9 cellular contexts compared by ENCODE assay signal in the genomic region with DNA sequence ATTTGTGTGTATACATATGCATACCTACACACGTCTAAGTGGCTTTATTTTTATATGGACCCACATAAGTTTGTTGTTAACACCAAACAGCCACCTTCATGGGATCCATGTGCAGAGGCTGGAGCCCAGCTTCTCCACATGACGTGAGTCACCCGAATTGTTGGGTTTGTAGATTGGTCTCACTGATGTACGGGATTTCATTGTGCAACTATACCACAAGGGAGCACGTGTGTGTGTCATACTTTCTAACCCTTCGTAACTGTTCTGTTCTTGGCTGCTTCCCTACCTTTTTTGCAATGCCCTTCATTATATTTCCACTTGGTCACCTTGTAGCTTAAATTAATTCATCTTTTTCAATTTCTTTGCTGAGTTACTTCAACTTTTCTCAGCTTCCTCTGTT. TPM values are rescaled to one million over a fixed set of nuclear protein-coding genes. Genes with fewer than 3 reads are reported as not detected.
DNase-seq lines count a peak whose midpoint lies in the region; TF ChIP-seq lines count a peak whose summit lies in the region.
"Had no signal": no experiment of that assay in that cellular context is flagged by ENCODE, and none has a peak within 500 bp of the region (broad histone marks: within the 10 kb centered on the region; RNA-seq: fewer than 3 reads in every experiment).

No MANE protein-coding gene starts in this region.

- in situ Hi-C loops in HAP-1 (cut with MboI; ENCODE audit: low sequenced_read_pairs): loop anchor here (5.0 kb wide), 1 partner anchor 228 kb away; no protein-coding TSS in a partner anchor

- no peaks in the 10 kb centered on the region for H3K9me2 ChIP-seq in hepatocyte (replicated peaks; ENCODE audit: insufficient read depth)

- DNase-seq in GM04503 (ENCODE audit: low read depth): peak; percentile 86
- DNase-seq in NOMO-1 treated with dmso at 0.1 percent for 144 hours (lab: John Stamatoyannopoulos, UW; ENCODE audit: unreplicated experiment): peak; percentile 63
- peak; percentile 84 for DNase-seq in epithelial cell of esophagus (ENCODE audit: low read depth)
- peak; percentile 60 for DNase-seq in renal cortical epithelial cell (ENCODE audit: low read depth)
- DNase-seq in T-helper 1 cell: no peak
- no peak for DNase-seq in HAP-1 (ENCODE audit: low spot score in 2 of 2)
- no peak for DNase-seq in hepatocyte (ENCODE audit: low spot score)
- DNase-seq: NCI-H526 had no signal

- H2AFZ ChIP-seq in hepatocyte: no peak overlapping the region

- no peak overlapping the region for H3K4me2 ChIP-seq in hepatocyte
- H3K4me2 ChIP-seq: KMS-11 had no signal

- H3K79me2 ChIP-seq in hepatocyte: no peaks in the 10 kb centered on the region

- no peaks in the 10 kb centered on the region for H4K20me1 ChIP-seq in hepatocyte (ENCODE audit: insufficient read depth, poor library complexity, severe bottlenecking)

- H3K4me1 ChIP-seq in HAP-1: peaks cover 18% of the 10 kb centered on the region
- H3K4me1 ChIP-seq in hepatocyte (ENCODE audit: insufficient read depth): no peaks in the 10 kb centered on the region

- H3K4me3 ChIP-seq in epithelial cell of esophagus (ENCODE audit: low read length) (no peak overlapping the region), HAP-1 (no peak overlapping the region), hepatocyte (no peak overlapping the region)

- no peak for TF ChIP-seq CTCF in epithelial cell of esophagus (IDR thresholded peaks at IDR 0.05; ENCODE audit: insufficient read depth, low read depth, low read length, missing control alignments)
- no peak for TF ChIP-seq CTCF in hepatocyte (IDR thresholded peaks at IDR 0.05; ENCODE audit: poor library complexity)

- H3K36me3 ChIP-seq in HAP-1 (replicated peaks) (no peaks in the 10 kb centered on the region), hepatocyte (replicated peaks; ENCODE audit: insufficient read depth, low read depth) (no peaks in the 10 kb centered on the region)

- H3K27me3 ChIP-seq in HAP-1 (ENCODE audit: low read depth) (no peaks in the 10 kb centered on the region), hepatocyte (no peaks in the 10 kb centered on the region)

- WGBS in hepatocyte (ENCODE audit: low lambda C conversion rate, missing lambda C conversion rate): 89% methylated on average over 6 of the region's 6 CpGs

- no peak overlapping the region for H3K27ac ChIP-seq in hepatocyte
- H3K27ac ChIP-seq: KMS-11 had no signal

- H3K9me3 ChIP-seq in HAP-1 (no peaks in the 10 kb centered on the region), hepatocyte (ENCODE audit: low read depth) (no peaks in the 10 kb centered on the region)

RNA-seq across cellular contexts. Expression of gene SPRTN, which starts 21.0 kb away (rescaled TPM):
- total RNA-seq in renal cortical epithelial cell (14.1 and 20.4 TPM in 2 replicates), hepatocyte (11.2 and 12.5 TPM in 2 replicates)
- polyA plus RNA-seq in hepatocyte: 7.5 and 12.2 TPM in 2 replicates

RNA-seq across cellular contexts. Expression of gene EXOC8, which starts 21.5 kb away (rescaled TPM):
- total RNA-seq in renal cortical epithelial cell (19.3 and 24.8 TPM in 2 replicates), hepatocyte (20.6 and 23.4 TPM in 2 replicates)
- 3.2 and 4.0 TPM in 2 replicates for polyA plus RNA-seq in hepatocyte

Comparison
In these comparisons a context has a peak if more than half of its experiments do, and no peak if none do; other contexts are left out.
1. DNase-seq: peak in GM04503 (single experiment), NOMO-1 treated with dmso at 0.1 percent for 144 hours (single experiment), epithelial cell of esophagus (single experiment) and renal cortical epithelial cell (single experiment); none in T-helper 1 cell (0 of 5), HAP-1 (0 of 2) and hepatocyte (single experiment).